In genomic region chr1:154661110-154661509, GRCh38 we compare ENCODE assay signal across 21 cellular contexts.
"Had no signal": no experiment of that assay in that cellular context is flagged by ENCODE, and none has a peak within 500 bp of the region (broad histone marks: within the 10 kb centered on the region; RNA-seq: fewer than 3 reads in every experiment).

No MANE protein-coding gene starts in this region.

- H3K9me3 ChIP-seq: tibial nerve had no signal

- H3K27ac ChIP-seq: neural progenitor cell, tibial nerve had no signal

- H3K9ac ChIP-seq: neural progenitor cell had no signal

- H3K4me3 ChIP-seq: neural progenitor cell, tibial nerve had no signal

- H3K27ac Mint-ChIP-seq: activated B cell treated with CpG ODN at 0.5 μM for 24 hours; activated CD4-positive, alpha-beta memory T cell treated with anti-CD3 and anti-CD28 coated beads, Interleukin-2, amount 10 ng/mL, durations not matched to agents 7 days and 5 days; activated CD8-positive, alpha-beta memory T cell treated with anti-CD3 and anti-CD28 coated beads, Interleukin-2, amount 10 ng/mL, durations not matched to agents 7 days and 5 days; activated naive CD8-positive, alpha-beta T cell treated with anti-CD3 and anti-CD28 coated beads for 36 hours; activated T-helper 17 cell treated with anti-CD3 and anti-CD28 coated beads, Interleukin-2, amount 50 U/mL, for 72 hours; immature natural killer cell; naive thymus-derived CD4-positive, alpha-beta T cell; neural progenitor cell; progenitor cell of endocrine pancreas; T-helper 2 cell treated with Interferon-gamma antibody and Interleukin-4, amounts not matched to agents 5 μg/mL and 100 μg/mL, for 36 hours had no signal

- DNase-seq: activated B cell treated with CpG ODN at 0.5 μM for 24 hours; activated CD4-positive, alpha-beta memory T cell treated with anti-CD3 and anti-CD28 coated beads, Interleukin-2, amount 10 ng/mL, durations not matched to agents 7 days and 5 days; activated CD4-positive, alpha-beta T cell treated with anti-CD3 and anti-CD28 coated beads for 4 hours; activated CD8-positive, alpha-beta memory T cell treated with anti-CD3 and anti-CD28 coated beads, Interleukin-2, amount 10 ng/mL, durations not matched to agents 7 days and 5 days; activated naive CD4-positive, alpha-beta T cell; activated naive CD8-positive, alpha-beta T cell treated with anti-CD3 and anti-CD28 coated beads for 36 hours; amygdala; caudate nucleus; foreskin melanocyte; immature natural killer cell; kidney glomerular epithelial cell; left ventricle myocardium superior; naive thymus-derived CD4-positive, alpha-beta T cell; stimulated activated CD4-positive, alpha-beta T cell treated with anti-CD3 and anti-CD28 coated beads, Interleukin-2, amount 100 ng/mL, for 24 hours; stimulated activated naive CD8-positive, alpha-beta T cell treated with anti-CD3 and anti-CD28 coated beads, Interleukin-15, Interleukin-2, amounts not matched to agents 100 U/mL and 50 U/mL, for 24 hours; substantia nigra had no signal

- H3K4me3 Mint-ChIP-seq: activated B cell treated with CpG ODN at 0.5 μM for 24 hours; activated CD4-positive, alpha-beta memory T cell treated with anti-CD3 and anti-CD28 coated beads, Interleukin-2, amount 10 ng/mL, durations not matched to agents 7 days and 5 days; activated CD8-positive, alpha-beta memory T cell treated with anti-CD3 and anti-CD28 coated beads, Interleukin-2, amount 10 ng/mL, durations not matched to agents 7 days and 5 days; activated naive CD8-positive, alpha-beta T cell treated with anti-CD3 and anti-CD28 coated beads for 36 hours; activated T-helper 17 cell treated with anti-CD3 and anti-CD28 coated beads, Interleukin-2, amount 50 U/mL, for 72 hours; immature natural killer cell; naive thymus-derived CD4-positive, alpha-beta T cell; neural progenitor cell; T-helper 2 cell treated with Interferon-gamma antibody and Interleukin-4, amounts not matched to agents 5 μg/mL and 100 μg/mL, for 36 hours had no signal

- ATAC-seq: activated CD8-positive, alpha-beta memory T cell treated with anti-CD3 and anti-CD28 coated beads, Interleukin-2, amount 10 ng/mL, durations not matched to agents 7 days and 5 days; activated T-helper 17 cell treated with anti-CD3 and anti-CD28 coated beads, Interleukin-2, amount 50 U/mL, for 72 hours; left ventricle myocardium superior; naive thymus-derived CD4-positive, alpha-beta T cell; stimulated activated naive CD8-positive, alpha-beta T cell treated with anti-CD3 and anti-CD28 coated beads, Interleukin-15, Interleukin-2, amounts not matched to agents 100 U/mL and 50 U/mL, for 24 hours had no signal

- H3K4me2 ChIP-seq: neural progenitor cell had no signal

- H3K9me3 Mint-ChIP-seq: activated B cell treated with CpG ODN at 0.5 μM for 24 hours; activated CD4-positive, alpha-beta memory T cell treated with anti-CD3 and anti-CD28 coated beads, Interleukin-2, amount 10 ng/mL, durations not matched to agents 7 days and 5 days; activated naive CD8-positive, alpha-beta T cell treated with anti-CD3 and anti-CD28 coated beads for 36 hours; activated T-helper 17 cell treated with anti-CD3 and anti-CD28 coated beads, Interleukin-2, amount 50 U/mL, for 72 hours; immature natural killer cell; neural progenitor cell; T-helper 2 cell treated with Interferon-gamma antibody and Interleukin-4, amounts not matched to agents 5 μg/mL and 100 μg/mL, for 36 hours had no signal

- H3K36me3 ChIP-seq: neural progenitor cell, tibial nerve had no signal

- H3K4me1 ChIP-seq: neural progenitor cell, tibial nerve had no signal

- H3K27me3 ChIP-seq: neural progenitor cell had no signal

- H3K36me3 Mint-ChIP-seq: activated CD8-positive, alpha-beta memory T cell treated with anti-CD3 and anti-CD28 coated beads, Interleukin-2, amount 10 ng/mL, durations not matched to agents 7 days and 5 days; activated naive CD8-positive, alpha-beta T cell treated with anti-CD3 and anti-CD28 coated beads for 36 hours; immature natural killer cell; naive thymus-derived CD4-positive, alpha-beta T cell; neural progenitor cell had no signal

- H3K4me1 Mint-ChIP-seq: activated B cell treated with CpG ODN at 0.5 μM for 24 hours; activated CD8-positive, alpha-beta memory T cell treated with anti-CD3 and anti-CD28 coated beads, Interleukin-2, amount 10 ng/mL, durations not matched to agents 7 days and 5 days; activated naive CD8-positive, alpha-beta T cell treated with anti-CD3 and anti-CD28 coated beads for 36 hours; activated T-helper 17 cell treated with anti-CD3 and anti-CD28 coated beads, Interleukin-2, amount 50 U/mL, for 72 hours; immature natural killer cell; naive thymus-derived CD4-positive, alpha-beta T cell; neural progenitor cell had no signal
